8 cellular contexts compared by ENCODE assay signal in genomic region chr2:45889053-45889452, GRCh38.
DNase-seq lines count a peak whose midpoint lies in the region; ATAC-seq and TF ChIP-seq lines count a peak whose summit lies in the region.

No MANE protein-coding gene starts in this region.

- DNase-seq in AG10803 (ENCODE audit: low read depth) (no peak), NCI-H2227 (lab: John Stamatoyannopoulos, UW; ENCODE audit: unreplicated experiment) (peak; percentile 80), adipocyte (ENCODE audit: low read depth) (no peak), tibial artery (no peak), NCI-H2029 treated with DMSO at 0.1 percent for 48 hours (lab: John Stamatoyannopoulos, UW) (no peak)
- DNase-seq in naive thymus-derived CD4-positive, alpha-beta T cell: peak in 7 of 9 donors; percentile 54 to 76 (median 64)

- ATAC-seq in GM18858 (IDR thresholded peaks at IDR 0.05; ENCODE audit: unreplicated experiment) (peak; percentile 61), HG02973 (IDR thresholded peaks at IDR 0.05; ENCODE audit: unreplicated experiment) (peak; percentile 88)
- peak; percentile 87 for ATAC-seq in naive thymus-derived CD4-positive, alpha-beta T cell

- H3K4me3 Mint-ChIP-seq in naive thymus-derived CD4-positive, alpha-beta T cell: peak overlapping the region in 9 of 10 donors; percentile 3 to 76 (median 58)

- peak overlapping the region; percentile 0 for H3K9ac ChIP-seq in adipocyte (ENCODE audit: low read length)

- H3K27me3 Mint-ChIP-seq in naive thymus-derived CD4-positive, alpha-beta T cell: no peaks in the 10 kb centered on the region

- H3K27ac ChIP-seq in naive thymus-derived CD4-positive, alpha-beta T cell (ENCODE audit: low read depth, low read length): no peak overlapping the region
- H3K27ac ChIP-seq in tibial artery: no peak overlapping the region

- TF ChIP-seq CTCF in AG10803 (conservative IDR thresholded peaks at IDR 0.05; ENCODE audit: low read length) (peak; percentile 33), tibial artery (IDR thresholded peaks at IDR 0.05) (no peak)

- H3K27me3 ChIP-seq in adipocyte (replicated peaks; ENCODE audit: control insufficient read depth, insufficient read depth, low read length) (no peaks in the 10 kb centered on the region), tibial artery (no peaks in the 10 kb centered on the region)
- no peaks in the 10 kb centered on the region for H3K27me3 ChIP-seq in naive thymus-derived CD4-positive, alpha-beta T cell (ENCODE audit: control insufficient read depth in 2 of 2, insufficient read depth in 2 of 2, low read length in 2 of 2)

- no peaks in the 10 kb centered on the region for H3K36me3 Mint-ChIP-seq in naive thymus-derived CD4-positive, alpha-beta T cell

- intact Hi-C loops in naive thymus-derived CD4-positive, alpha-beta T cell (cut with micrococcal nuclease): no loop called here
- intact Hi-C loops in tibial artery (cut with DNase I; ENCODE audit: low total_unique reads): no loop called here

- H3K36me3 ChIP-seq in adipocyte (ENCODE audit: control insufficient read depth, insufficient read depth, low read length, severe bottlenecking) (no peaks in the 10 kb centered on the region), tibial artery (no peaks in the 10 kb centered on the region)
- H3K36me3 ChIP-seq in naive thymus-derived CD4-positive, alpha-beta T cell (ENCODE audit: control insufficient read depth in 2 of 3, insufficient read depth in 3 of 3, low read length in 3 of 3): no peaks in the 10 kb centered on the region

- H3K9me3 Mint-ChIP-seq in naive thymus-derived CD4-positive, alpha-beta T cell: no peaks in the 10 kb centered on the region

- POLR2A ChIA-PET in naive thymus-derived CD4-positive, alpha-beta T cell (lab: Charles Lee): interaction anchor here (1.1 to 1.3 kb wide), 2 partner anchors 12 to 17 kb away, joined by 3 to 4 read pairs; no protein-coding TSS in a partner anchor

- CTCF ChIA-PET in naive thymus-derived CD4-positive, alpha-beta T cell (lab: Charles Lee): interaction anchor here (0.6 kb wide), 1 partner anchor 204 kb away, joined by 3 read pairs; no protein-coding TSS in a partner anchor

- H3K9me3 ChIP-seq in adipocyte (ENCODE audit: control insufficient read depth, low read length) (no peaks in the 10 kb centered on the region), tibial artery (no peaks in the 10 kb centered on the region)
- no peaks in the 10 kb centered on the region for H3K9me3 ChIP-seq in naive thymus-derived CD4-positive, alpha-beta T cell (ENCODE audit: control insufficient read depth in 2 of 3, low read length in 3 of 3)

- H3K4me3 ChIP-seq in AG10803 (ENCODE audit: low read length): no peak overlapping the region
- no peak overlapping the region for H3K4me3 ChIP-seq in adipocyte (ENCODE audit: low read length)
- H3K4me3 ChIP-seq in naive thymus-derived CD4-positive, alpha-beta T cell (ENCODE audit: low read length): no peak overlapping the region
- H3K4me3 ChIP-seq in tibial artery: no peak overlapping the region

- H3K4me1 Mint-ChIP-seq in naive thymus-derived CD4-positive, alpha-beta T cell: peaks cover 33 to 58% (median 49%) of the 10 kb centered on the region in 7 donors

- H3K27ac Mint-ChIP-seq in naive thymus-derived CD4-positive, alpha-beta T cell: peak overlapping the region in 7 of 9 donors; percentile 40 to 84 (median 71)

- H3K4me1 ChIP-seq in adipocyte (ENCODE audit: control insufficient read depth, insufficient read depth, low read length) (peaks cover 81% of the 10 kb centered on the region), tibial artery (peaks cover 0 to 51% (median 36%) of the 10 kb centered on the region in 4 donors)
- peaks cover 0 to 40% of the 10 kb centered on the region in 2 donors for H3K4me1 ChIP-seq in naive thymus-derived CD4-positive, alpha-beta T cell (ENCODE audit: control insufficient read depth in 2 of 2, insufficient read depth in 2 of 2, low read length in 2 of 2)

Comparison
In these comparisons a context has a peak if more than half of its experiments do, and no peak if none do; other contexts are left out.
1. DNase-seq: peak in NCI-H2227 (single experiment) and naive thymus-derived CD4-positive, alpha-beta T cell (7 of 9); none in AG10803 (single experiment), adipocyte (single experiment), tibial artery (0 of 2) and NCI-H2029 treated with DMSO at 0.1 percent for 48 hours (single experiment).
2. Peak in every context shown above with its lines, with median percentiles within 50 percentile points of each other: ATAC-seq.